13 cellular contexts compared by ENCODE assay signal in genomic region chr17:17120716-17121115, GRCh38.
DNase-seq lines count a peak whose midpoint lies in the region; ATAC-seq and TF ChIP-seq lines count a peak whose summit lies in the region.
"Had no signal": no experiment of that assay in that cellular context is flagged by ENCODE, and none has a peak within 500 bp of the region (broad histone marks: within the 10 kb centered on the region; RNA-seq: fewer than 3 reads in every experiment).

No MANE protein-coding gene starts in this region.

- H3K4me3 ChIP-seq in AG04450 (ENCODE audit: low read depth, low read length) = no peak overlapping the region
- H3K4me3 ChIP-seq in trophoblast cell (ENCODE audit: low read depth, low read length) = no peak overlapping the region

- no peaks in the 10 kb centered on the region for H3K9me3 Mint-ChIP-seq in effector memory CD8-positive, alpha-beta T cell
- H3K9me3 Mint-ChIP-seq in natural killer cell = no peaks in the 10 kb centered on the region

- peaks cover 0 to 12% of the 10 kb centered on the region in 2 experiments for H3K4me1 ChIP-seq in trophoblast cell (ENCODE audit: control insufficient read depth in 1 of 2, insufficient read depth in 2 of 2, low read length in 2 of 2)

- H3K9me3 ChIP-seq in AG04450 (ENCODE audit: control insufficient read depth, insufficient read depth, low read length) (no peaks in the 10 kb centered on the region), trophoblast cell (ENCODE audit: insufficient read depth, low read depth, low read length) (no peaks in the 10 kb centered on the region)

- H3K4me3 Mint-ChIP-seq in effector memory CD8-positive, alpha-beta T cell = peak overlapping the region in 1 of 2 donors; percentile 74
- H3K4me3 Mint-ChIP-seq in natural killer cell = no peak overlapping the region

- H4K8ac ChIP-seq in trophoblast cell (ENCODE audit: low read depth, low read length) = no peak overlapping the region

- H2BK120ac ChIP-seq in trophoblast cell (ENCODE audit: insufficient read depth, low read length, poor library complexity) = no peak overlapping the region

- no peak overlapping the region for H3K18ac ChIP-seq in trophoblast cell (ENCODE audit: low read length)

- no peak overlapping the region for H2AK5ac ChIP-seq in trophoblast cell (ENCODE audit: low read length)

- no peak overlapping the region for H3K4me2 ChIP-seq in trophoblast cell (ENCODE audit: low read length)

- no peak overlapping the region for H2BK12ac ChIP-seq in trophoblast cell (ENCODE audit: low read length)

- no peaks in the 10 kb centered on the region for H3K79me1 ChIP-seq in trophoblast cell (ENCODE audit: low read length)

- intact Hi-C loops in natural killer cell (cut with micrococcal nuclease) = loop anchor here (5.0 to 10.0 kb wide), 2 partner anchors 133 to 184 kb away; partner anchors contain the start of gene NT5M

- no CpG with 5 or more reads among the region's 3 CpGs for WGBS in trophoblast cell (ENCODE audit: extremely low coverage, insufficient coverage, insufficient read length)

- no peak overlapping the region for H4K91ac ChIP-seq in trophoblast cell (ENCODE audit: low read depth, low read length)

- peak overlapping the region; percentile 87 to 94 for H3K27ac Mint-ChIP-seq in effector memory CD8-positive, alpha-beta T cell
- H3K27ac Mint-ChIP-seq in natural killer cell = peak overlapping the region; percentile 92 to 93

- no peak for TF ChIP-seq CTCF in AG04450 (IDR thresholded peaks at IDR 0.05; ENCODE audit: low read depth, low read length)
- no peak for TF ChIP-seq CTCF in natural killer cell (IDR thresholded peaks at IDR 0.05)

- no peak overlapping the region for H3K9ac ChIP-seq in trophoblast cell (ENCODE audit: low read length)
- H3K9ac ChIP-seq: parathyroid adenoma had no signal

- H2AFZ ChIP-seq in trophoblast cell (ENCODE audit: insufficient read depth, low read length, poor library complexity) = no peak overlapping the region
- H2AFZ ChIP-seq: parathyroid adenoma had no signal

- ATAC-seq in effector memory CD8-positive, alpha-beta T cell (replicated peaks) = no peak
- no peak for ATAC-seq in natural killer cell
- ATAC-seq in HG03565 (IDR thresholded peaks at IDR 0.05; ENCODE audit: unreplicated experiment) = no peak

- peak overlapping the region; percentile 65 for H3K27ac ChIP-seq in AG04450 (ENCODE audit: low read depth, low read length)
- H3K27ac ChIP-seq in trophoblast cell (ENCODE audit: low read depth, low read length) = no peak overlapping the region
- H3K27ac ChIP-seq: parathyroid adenoma had no signal

- no peak overlapping the region for H4K12ac ChIP-seq in trophoblast cell (ENCODE audit: low read depth, low read length)

- H3K36me3 ChIP-seq in trophoblast cell (ENCODE audit: control insufficient read depth in 1 of 2, insufficient read depth in 2 of 2, low read length in 2 of 2) = peaks cover 0 to 12% of the 10 kb centered on the region in 2 experiments

- POLR2A ChIA-PET in AG04450 (lab: Yijun Ruan, JAX) = interaction anchor here (0.6 to 1.4 kb wide), 2 partner anchors 12 to 16 kb away, joined by 5 to 8 read pairs; no protein-coding TSS in a partner anchor

- H3K36me3 Mint-ChIP-seq in effector memory CD8-positive, alpha-beta T cell (ENCODE audit: insufficient read depth) = peaks cover 6% of the 10 kb centered on the region
- no peaks in the 10 kb centered on the region for H3K36me3 Mint-ChIP-seq in natural killer cell

- H3K79me2 ChIP-seq in trophoblast cell (ENCODE audit: control insufficient read depth, insufficient read depth, low read length, poor library complexity) = peaks cover 11% of the 10 kb centered on the region

- DNase-seq in AG04450 (ENCODE audit: low read depth, low spot score) (no peak), NCI-H1694 (lab: John Stamatoyannopoulos, UW) (peak; percentile 66), natural killer cell (no peak), trophoblast cell (no peak), hypothalamus (lab: John Stamatoyannopoulos, UW) (no peak), NCI-H146 (lab: John Stamatoyannopoulos, UW) (no peak)
- DNase-seq in effector memory CD8-positive, alpha-beta T cell = no peak
- DNase-seq: activated effector memory CD4-positive, alpha-beta T cell treated with Interleukin-2 at 50 U/mL for 16 hours; effector CD4-positive, alpha-beta T cell; NCI-H526; T1000 had no signal

- CTCF ChIA-PET in AG04450 (lab: Charles Lee) = interaction anchor here (0.5 to 2.2 kb wide), 4 partner anchors 11 to 110 kb away, joined by 3 to 7 read pairs (median 6); no protein-coding TSS in a partner anchor

- H3K27me3 Mint-ChIP-seq in effector memory CD8-positive, alpha-beta T cell = no peaks in the 10 kb centered on the region
- H3K27me3 Mint-ChIP-seq in natural killer cell (ENCODE audit: low read depth in 2 of 2) = no peaks in the 10 kb centered on the region

- H2BK5ac ChIP-seq in trophoblast cell (ENCODE audit: low read depth, low read length, poor library complexity) = no peak overlapping the region

- H3K27me3 ChIP-seq in AG04450 (ENCODE audit: control insufficient read depth, insufficient read depth, low read length) (no peaks in the 10 kb centered on the region), trophoblast cell (ENCODE audit: insufficient read depth, low read length) (no peaks in the 10 kb centered on the region)

- no peak overlapping the region for H3K4ac ChIP-seq in trophoblast cell (ENCODE audit: low read depth, low read length)

- peaks cover 77 to 85% of the 10 kb centered on the region in 2 donors for H3K4me1 Mint-ChIP-seq in effector memory CD8-positive, alpha-beta T cell (ENCODE audit: low read depth in 2 of 2)
- peaks cover 81 to 86% of the 10 kb centered on the region in 2 donors for H3K4me1 Mint-ChIP-seq in natural killer cell

- no peak overlapping the region for H3K23ac ChIP-seq in trophoblast cell (ENCODE audit: low read length)

- H3K14ac ChIP-seq in trophoblast cell (ENCODE audit: low read length) = no peak overlapping the region
